Comparison of ENCODE assay signal across 30 cellular contexts in the genomic region with DNA sequence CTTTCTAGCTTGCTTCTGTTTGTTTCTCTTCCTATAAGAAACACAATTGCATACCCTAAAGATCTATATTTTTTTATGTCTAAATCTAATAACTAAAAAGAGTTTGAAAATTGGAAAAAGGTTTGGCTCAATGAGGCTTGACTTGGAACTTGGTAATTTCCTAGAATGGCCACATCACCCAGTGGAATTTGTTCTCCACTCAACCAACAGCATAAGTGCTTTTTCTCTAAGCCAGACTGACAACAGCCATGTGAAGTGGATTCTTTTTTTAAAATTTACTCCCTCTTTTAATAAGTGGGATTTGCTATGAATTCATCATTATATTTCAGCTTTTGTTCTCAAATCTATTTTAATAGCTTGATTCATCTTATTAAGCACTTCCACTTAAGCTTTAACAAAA. TPM values are rescaled to one million over a fixed set of nuclear protein-coding genes. Genes with fewer than 3 reads are reported as not detected.
DNase-seq lines count a peak whose midpoint lies in the region; ATAC-seq, FAIRE-seq and TF ChIP-seq lines count a peak whose summit lies in the region.
"Had no signal": no experiment of that assay in that cellular context is flagged by ENCODE, and none has a peak within 500 bp of the region (broad histone marks: within the 10 kb centered on the region; RNA-seq: fewer than 3 reads in every experiment).

No MANE protein-coding gene starts in this region.

- FAIRE-seq in G401.6 (lab: Jason Lieb, UNC): peak; percentile 60
- FAIRE-seq: A549, HepG2 had no signal

- H3K4me1 ChIP-seq in cardiac muscle cell (ENCODE audit: low read depth): peaks cover 51% of the 10 kb centered on the region
- peaks cover 18 to 30% of the 10 kb centered on the region in 2 donors for H3K4me1 ChIP-seq in left lung
- H3K4me1 ChIP-seq in gastrocnemius medialis: peaks cover 67 to 70% of the 10 kb centered on the region in 2 donors
- H3K4me1 ChIP-seq: A549 had no signal

- ATAC-seq in left lung (peak; percentile 62), gastrocnemius medialis (no peak), omental fat pad (ENCODE audit: low FRiP score) (no peak), HG02852 (IDR thresholded peaks at IDR 0.05; ENCODE audit: unreplicated experiment) (no peak)
- ATAC-seq: A549, GM23338, HepG2 had no signal

- H3K27me3 ChIP-seq in cardiac muscle cell (no peaks in the 10 kb centered on the region), left lung (no peaks in the 10 kb centered on the region), gastrocnemius medialis (no peaks in the 10 kb centered on the region)

- DNase-seq in cardiac muscle cell (ENCODE audit: low read depth in 1 of 2, low spot score in 1 of 2) (no peak), cardiac septum (ENCODE audit: low spot score) (no peak), left lung (no peak), gastrocnemius medialis (no peak), GM13976 (ENCODE audit: low spot score) (no peak), omental fat pad (ENCODE audit: low spot score) (no peak)
- DNase-seq: AML-193; CD8-positive, alpha-beta memory T cell; DMS 273 treated with DMSO at 0.1 percent for 48 hours; H9; Kasumi-1; MV-4-11; NCI-H1105; NCI-H1436 treated with DMSO at 0.1 percent for 48 hours; NCI-H187 treated with DMSO at 0.1 percent for 48 hours; NCI-H2107; NCI-H446 treated with DMSO at 0.1 percent for 48 hours; NCI-H526 treated with DMSO at 0.1 percent for 48 hours; PC-9; SHP77 had no signal

- H3K4me3 ChIP-seq in cardiac muscle cell (no peak overlapping the region), left lung (no peak overlapping the region), gastrocnemius medialis (no peak overlapping the region)
- H3K4me3 ChIP-seq: A549, GM23338, PC-9 had no signal

- H3K9me3 ChIP-seq in cardiac muscle cell (ENCODE audit: low read depth): no peaks in the 10 kb centered on the region
- no peaks in the 10 kb centered on the region for H3K9me3 ChIP-seq in left lung
- no peaks in the 10 kb centered on the region for H3K9me3 ChIP-seq in gastrocnemius medialis
- H3K9me3 ChIP-seq: A549 had no signal

- in situ Hi-C loops in gastrocnemius medialis (cut with MboI; ENCODE audit: low sequenced_read_pairs in 4 of 4): no loop called here
- in situ Hi-C loops in GM13976 (cut with MboI; ENCODE audit: low sequenced_read_pairs, unreplicated experiment): no loop called here

- no peak for TF ChIP-seq POLR2A in gastrocnemius medialis (IDR thresholded peaks at IDR 0.05)

- intact Hi-C loops in cardiac septum (cut with DNase I): no loop called here
- intact Hi-C loops in left lung (cut with DNase I): no loop called here
- intact Hi-C loops in gastrocnemius medialis (cut with DNase I; ENCODE audit: low total_unique reads): no loop called here

- no peak for TF ChIP-seq CTCF in cardiac muscle cell (IDR thresholded peaks at IDR 0.05; ENCODE audit: low read depth, low read length)
- no peak for TF ChIP-seq CTCF in left lung (IDR thresholded peaks at IDR 0.05)
- no peak for TF ChIP-seq CTCF in gastrocnemius medialis (IDR thresholded peaks at IDR 0.05 in 4 of 5, conservative IDR thresholded peaks at IDR 0.05 in 1 of 5)
- TF ChIP-seq CTCF in GM13976 (IDR thresholded peaks at IDR 0.05; ENCODE audit: borderline replicate concordance, control extremely low read depth, extremely low read depth, insufficient read depth, missing control alignments): no peak
- TF ChIP-seq CTCF in omental fat pad (IDR thresholded peaks at IDR 0.05): no peak

- H3K27ac ChIP-seq in cardiac muscle cell (peak overlapping the region; percentile 91), left lung (no peak overlapping the region), gastrocnemius medialis (peak overlapping the region; percentile 85 to 94 (median 88))
- H3K27ac ChIP-seq: A549, C4-2B, PC-9 had no signal

- no peaks in the 10 kb centered on the region for H3K36me3 ChIP-seq in cardiac muscle cell
- peaks cover 0 to 12% of the 10 kb centered on the region in 2 donors for H3K36me3 ChIP-seq in left lung
- H3K36me3 ChIP-seq in gastrocnemius medialis: no peaks in the 10 kb centered on the region

RNA-seq across cellular contexts. Expression of a gene that starts 33.8 kb away (rescaled TPM):
- total RNA-seq in cardiac muscle cell (51.4 and 75.6 TPM in 2 replicates), cardiac septum (46.4 TPM), left lung (10 to 100 TPM; 48.7 to 53.4 TPM), gastrocnemius medialis (10 to 100 TPM; 31.4 to 64.2 (median 58.7) TPM), omental fat pad (10 to 100 TPM; 28.1 to 34.9 (median 31.6) TPM)
- polyA plus RNA-seq in cardiac muscle cell: 42.1 and 62.1 TPM in 2 replicates

RNA-seq across cellular contexts. Expression of a gene that starts 37.8 kb away (rescaled TPM):
- 5.5 and 14.3 TPM in 2 replicates for total RNA-seq in cardiac muscle cell
- 7.9 and 19.2 TPM in 2 replicates for polyA plus RNA-seq in cardiac muscle cell
- total RNA-seq in cardiac septum: 0.51 TPM
- total RNA-seq in left lung: under 1 TPM in 1 of 2 donors, not detected in 1; 0.29 TPM
- 1 to 10 TPM; 4.2 to 8.9 (median 6.5) TPM for total RNA-seq in gastrocnemius medialis
- under 1 TPM in 2 of 4 donors, not detected in 2; 0.36 to 0.37 TPM for total RNA-seq in omental fat pad
- total RNA-seq: CD8-positive, alpha-beta memory T cell; Daoy; GM23338; H9; HepG2; HT1080; M059J; PC-9; RPMI7951 had no signal
- polyA plus RNA-seq: CD8-positive, alpha-beta memory T cell; HepG2 had no signal

RNA-seq across cellular contexts. Expression of a gene that starts 53.0 kb away (rescaled TPM):
- total RNA-seq in cardiac muscle cell (0.18 TPM in 1 of 2 replicates, not detected in the other), cardiac septum (not detected), left lung (under 1 TPM; 0.58 to 0.65 TPM), gastrocnemius medialis (under 1 TPM in 1 of 4 donors, not detected in 3; 0.51 TPM), omental fat pad (1 to 10 TPM in 3 of 4 donors, under 1 TPM in 1; 0.72 to 4.6 (median 2.1) TPM)
- polyA plus RNA-seq in cardiac muscle cell: 0.10 and 0.82 TPM in 2 replicates
- total RNA-seq: CD8-positive, alpha-beta memory T cell; H9; HT1080 had no signal
- polyA plus RNA-seq: CD8-positive, alpha-beta memory T cell; GM23338 had no signal

Comparison
In these comparisons a context has a peak if more than half of its experiments do, and no peak if none do; other contexts are left out.
1. H3K27ac ChIP-seq: peak in cardiac muscle cell (single experiment) and gastrocnemius medialis (4 of 4); none in left lung (0 of 2).